In genomic region chr18:13481820-13482640, GRCh38 we compare ENCODE assay signal across 10 cellular contexts.
DNase-seq lines count a peak whose midpoint lies in the region; ATAC-seq and TF ChIP-seq lines count a peak whose summit lies in the region.
"Had no signal": no experiment of that assay in that cellular context is flagged by ENCODE, and none has a peak within 500 bp of the region (broad histone marks: within the 10 kb centered on the region; RNA-seq: fewer than 3 reads in every experiment).

No MANE protein-coding gene starts in this region.

- H3K4me3 ChIP-seq in transverse colon (no peak overlapping the region), thyroid gland (replicated peaks in 1 of 3) (no peak overlapping the region)

- ATAC-seq in GM21825 (IDR thresholded peaks at IDR 0.05; ENCODE audit: unreplicated experiment) = peak; percentile 89
- peak; percentile 81 for ATAC-seq in HG03558 (IDR thresholded peaks at IDR 0.05; ENCODE audit: extremely low read depth, unreplicated experiment)

- peaks cover 3% of the 10 kb centered on the region for H3K9me3 Mint-ChIP-seq in activated naive CD4-positive, alpha-beta T cell treated with anti-CD3 and anti-CD28 coated beads for 36 hours
- peaks cover 4% of the 10 kb centered on the region; the same call in 1 of the 2 replicates for H3K9me3 Mint-ChIP-seq in HFFc6

- peak overlapping the region; percentile 15 for H3K27ac Mint-ChIP-seq in activated naive CD4-positive, alpha-beta T cell treated with anti-CD3 and anti-CD28 coated beads for 36 hours
- H3K27ac Mint-ChIP-seq in HFFc6 = no peak overlapping the region

- H3K4me1 ChIP-seq in transverse colon = no peaks in the 10 kb centered on the region
- no peaks in the 10 kb centered on the region for H3K4me1 ChIP-seq in thyroid gland

- no peaks in the 10 kb centered on the region for H3K27me3 Mint-ChIP-seq in activated naive CD4-positive, alpha-beta T cell treated with anti-CD3 and anti-CD28 coated beads for 36 hours (ENCODE audit: low read depth)
- H3K27me3 Mint-ChIP-seq in HFFc6 (ENCODE audit: insufficient read depth) = peaks cover 2% of the 10 kb centered on the region

- CTCF ChIA-PET in activated naive CD4-positive, alpha-beta T cell treated with anti-CD3 and anti-CD28 coated beads for 36 hours (lab: Charles Lee) = interaction anchor here (0.6 kb wide), 1 partner anchor 8 kb away, joined by 3 read pairs; no protein-coding TSS in a partner anchor

- H3K4me3 Mint-ChIP-seq in activated naive CD4-positive, alpha-beta T cell treated with anti-CD3 and anti-CD28 coated beads for 36 hours = no peak overlapping the region
- H3K4me3 Mint-ChIP-seq in HFFc6 = no peak overlapping the region

- H3K36me3 ChIP-seq in transverse colon (no peaks in the 10 kb centered on the region), thyroid gland (no peaks in the 10 kb centered on the region)

- no peak for TF ChIP-seq EP300 in transverse colon (IDR thresholded peaks at IDR 0.05; ENCODE audit: low read depth)

- H3K27ac ChIP-seq in transverse colon = no peak overlapping the region
- no peak overlapping the region for H3K27ac ChIP-seq in thyroid gland

- H3K4me1 Mint-ChIP-seq in activated naive CD4-positive, alpha-beta T cell treated with anti-CD3 and anti-CD28 coated beads for 36 hours (ENCODE audit: low read depth) = peaks cover 22% of the 10 kb centered on the region
- H3K4me1 Mint-ChIP-seq in HFFc6 (ENCODE audit: low read depth) = no peaks in the 10 kb centered on the region

- DNase-seq in activated naive CD4-positive, alpha-beta T cell treated with anti-CD3 and anti-CD28 coated beads for 36 hours = no peak
- DNase-seq in activated naive CD4-positive, alpha-beta T cell treated with anti-CD3 and anti-CD28 coated beads, Interleukin-2, amount 50 U/mL, for 16 hours = no peak
- DNase-seq in transverse colon (peak; percentile 8), NCI-H446 treated with DMSO at 0.1 percent for 48 hours (lab: John Stamatoyannopoulos, UW) (no peak), thyroid gland (no peak), HFFc6 (no peak)
- DNase-seq: effector CD8-positive, alpha-beta T cell; NCI-H526 treated with DMSO at 0.1 percent for 48 hours had no signal

- TF ChIP-seq CTCF in transverse colon (IDR thresholded peaks at IDR 0.05) (no peak), thyroid gland (IDR thresholded peaks at IDR 0.05) (no peak), HFFc6 (IDR thresholded peaks at IDR 0.05) (no peak)

- intact Hi-C loops in activated naive CD4-positive, alpha-beta T cell treated with anti-CD3 and anti-CD28 coated beads for 36 hours (cut with micrococcal nuclease) = no loop called here
- intact Hi-C loops in transverse colon (cut with DNase I; ENCODE audit: low total_unique reads) (no loop called here), thyroid gland (cut with DNase I) (no loop called here)

- WGBS in transverse colon (ENCODE audit: low coverage in 1 of 2), 2 donors = 74 to 97% methylated on average over 5 to 15 of the region's 15 CpGs
- 90 to 92% methylated on average over 15 of the region's 15 CpGs for WGBS in thyroid gland, 2 donors

- no peaks in the 10 kb centered on the region for H3K9me3 ChIP-seq in transverse colon
- H3K9me3 ChIP-seq in thyroid gland = no peaks in the 10 kb centered on the region

- in situ Hi-C loops in transverse colon (cut with MboI; ENCODE audit: low pct_ligation_motif_present in 1 of 4, low pct_unique_long_range_greater_than_20kb in 1 of 4, low sequenced_read_pairs in 3 of 4) = no loop called here

- H3K27me3 ChIP-seq in transverse colon (no peaks in the 10 kb centered on the region), thyroid gland (no peaks in the 10 kb centered on the region)

- no peak for TF ChIP-seq POLR2A in transverse colon (IDR thresholded peaks at IDR 0.05)
- TF ChIP-seq POLR2A in thyroid gland (IDR thresholded peaks at IDR 0.05) = no peak

- H3K36me3 Mint-ChIP-seq in activated naive CD4-positive, alpha-beta T cell treated with anti-CD3 and anti-CD28 coated beads for 36 hours (ENCODE audit: low read depth) = peaks cover 13% of the 10 kb centered on the region
- no peaks in the 10 kb centered on the region for H3K36me3 Mint-ChIP-seq in HFFc6 (ENCODE audit: low read depth)
